In the genomic region with DNA sequence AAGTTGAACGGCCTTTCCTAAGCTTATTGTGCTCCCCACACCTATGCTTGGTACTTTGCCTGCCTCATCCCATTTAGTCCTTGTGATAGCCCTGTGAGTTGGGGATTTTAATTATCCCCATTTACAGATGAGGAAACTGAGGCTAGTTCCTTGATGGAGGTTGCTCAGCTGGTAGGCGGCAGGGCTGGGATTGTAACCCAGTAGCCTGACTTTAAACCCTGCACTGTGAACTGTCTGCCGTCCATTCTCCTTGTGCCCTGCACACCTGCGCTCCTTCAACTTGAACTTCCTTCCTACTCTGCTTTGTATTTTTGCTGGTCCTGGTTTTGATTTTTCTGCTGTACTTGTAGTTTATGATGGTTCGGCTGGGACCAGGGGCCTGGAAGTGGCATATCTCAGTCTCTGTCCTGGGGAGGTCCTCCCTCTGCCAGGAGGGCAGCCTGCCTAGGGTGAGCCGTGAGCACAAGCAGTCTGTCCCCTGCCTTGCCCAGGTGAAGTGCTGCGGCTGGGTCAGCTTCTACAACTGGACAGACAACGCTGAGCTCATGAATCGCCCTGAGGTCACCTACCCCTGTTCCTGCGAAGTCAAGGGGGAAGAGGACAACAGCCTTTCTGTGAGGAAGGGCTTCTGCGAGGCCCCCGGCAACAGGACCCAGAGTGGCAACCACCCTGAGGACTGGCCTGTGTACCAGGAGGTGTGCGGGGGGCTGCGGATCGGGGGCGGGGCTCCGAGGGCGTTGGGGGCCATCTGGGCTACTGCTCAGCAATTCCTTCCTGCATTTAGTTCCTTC, we compare ENCODE assay signal across 24 cellular contexts. TPM values are rescaled to one million over a fixed set of nuclear protein-coding genes. Genes with fewer than 3 reads are reported as not detected.
A peak's percentile ranks its signal among the peaks of the same experiment; 100 is the strongest.
DNase-seq lines count a peak whose midpoint lies in the region; ATAC-seq and TF ChIP-seq lines count a peak whose summit lies in the region.
"Had no signal": no experiment of that assay in that cellular context is flagged by ENCODE, and none has a peak within 500 bp of the region (broad histone marks: within the 10 kb centered on the region; RNA-seq: fewer than 3 reads in every experiment).

No MANE protein-coding gene starts in this region.

- TF ChIP-seq CTCF in Peyer's patch (IDR thresholded peaks at IDR 0.05) = no peak
- TF ChIP-seq CTCF in endodermal cell (conservative IDR thresholded peaks at IDR 0.05) = no peak
- TF ChIP-seq CTCF in prostate gland (IDR thresholded peaks at IDR 0.05) = no peak

- H3K27ac ChIP-seq in Peyer's patch = no peak overlapping the region
- H3K27ac ChIP-seq in endodermal cell (ENCODE audit: low read depth, low read length) = no peak overlapping the region
- no peak overlapping the region for H3K27ac ChIP-seq in prostate gland
- H3K27ac ChIP-seq: BLaER1, parathyroid adenoma, RWPE1, skin epidermis, tibial nerve had no signal

- TF ChIP-seq POLR2A in Peyer's patch (IDR thresholded peaks at IDR 0.05) = no peak
- TF ChIP-seq POLR2A in prostate gland (IDR thresholded peaks at IDR 0.05) = no peak

- peaks cover 0 to 15% (median 4%) of the 10 kb centered on the region in 4 donors for H3K4me1 ChIP-seq in Peyer's patch
- no peaks in the 10 kb centered on the region for H3K4me1 ChIP-seq in endodermal cell (ENCODE audit: control insufficient read depth, insufficient read depth, low read length)
- H3K4me1 ChIP-seq in prostate gland (replicated peaks) = no peaks in the 10 kb centered on the region
- H3K4me1 ChIP-seq: parathyroid adenoma had no signal

- no peaks in the 10 kb centered on the region for H3K9me3 Mint-ChIP-seq in endodermal cell
- H3K9me3 Mint-ChIP-seq: activated CD8-positive, alpha-beta T cell treated with anti-CD3 and anti-CD28 coated beads for 36 hours; activated T-helper 1 cell treated with anti-CD3 and anti-CD28 coated beads, Interleukin-12 subunit alpha, Interleukin-12 subunit beta, Interleukin-2, Interleukin-4 antibody, amounts not matched to agents 30 ng/mL and 10 ng/mL and 1 ng/mL, durations not matched to agents 14 hours and 24 hours and 36 hours; HFFc6; mesothelial cell of epicardium; naive thymus-derived CD8-positive, alpha-beta T cell; stimulated activated naive CD8-positive, alpha-beta T cell treated with anti-CD3 and anti-CD28 coated beads, Interleukin-15, amount 100 ng/mL, for 72 hours had no signal

- H3K36me3 Mint-ChIP-seq in endodermal cell (ENCODE audit: low read depth) = no peaks in the 10 kb centered on the region
- H3K36me3 Mint-ChIP-seq: mesothelial cell of epicardium had no signal

- no peaks in the 10 kb centered on the region for H3K9me3 ChIP-seq in Peyer's patch
- no peaks in the 10 kb centered on the region for H3K9me3 ChIP-seq in endodermal cell (ENCODE audit: control insufficient read depth, low read length)
- no peaks in the 10 kb centered on the region for H3K9me3 ChIP-seq in prostate gland
- H3K9me3 ChIP-seq: BLaER1, tibial nerve had no signal

- peaks cover 0 to 22% (median 0%) of the 10 kb centered on the region in 3 donors for H3K36me3 ChIP-seq in Peyer's patch
- H3K36me3 ChIP-seq in endodermal cell (ENCODE audit: control insufficient read depth, insufficient read depth, low read length) = no peaks in the 10 kb centered on the region
- no peaks in the 10 kb centered on the region for H3K36me3 ChIP-seq in prostate gland
- H3K36me3 ChIP-seq: BLaER1 had no signal

- H3K4me1 Mint-ChIP-seq in endodermal cell = no peaks in the 10 kb centered on the region

- no peak overlapping the region for H3K4me3 Mint-ChIP-seq in endodermal cell
- H3K4me3 Mint-ChIP-seq: activated CD8-positive, alpha-beta T cell treated with anti-CD3 and anti-CD28 coated beads for 36 hours; activated T-helper 1 cell treated with anti-CD3 and anti-CD28 coated beads, Interleukin-12 subunit alpha, Interleukin-12 subunit beta, Interleukin-2, Interleukin-4 antibody, amounts not matched to agents 30 ng/mL and 10 ng/mL and 1 ng/mL, durations not matched to agents 14 hours and 24 hours and 36 hours; HFFc6; mesothelial cell of epicardium; naive thymus-derived CD8-positive, alpha-beta T cell; stimulated activated naive CD8-positive, alpha-beta T cell treated with anti-CD3 and anti-CD28 coated beads, Interleukin-15, amount 100 ng/mL, for 72 hours had no signal

- no peak overlapping the region for H3K9ac ChIP-seq in endodermal cell (ENCODE audit: extremely low read depth, low read length, poor library complexity, severe bottlenecking)
- H3K9ac ChIP-seq: BLaER1, parathyroid adenoma had no signal

- H3K27me3 ChIP-seq in Peyer's patch (no peaks in the 10 kb centered on the region), endodermal cell (ENCODE audit: control insufficient read depth, insufficient read depth, low read length, poor library complexity, severe bottlenecking) (peaks cover 11% of the 10 kb centered on the region), prostate gland (replicated peaks; ENCODE audit: insufficient read depth) (no peaks in the 10 kb centered on the region)
- H3K27me3 ChIP-seq: BLaER1, tibial nerve had no signal

- no peak overlapping the region for H3K4me3 ChIP-seq in Peyer's patch
- no peak overlapping the region for H3K4me3 ChIP-seq in endodermal cell (ENCODE audit: low read length)
- H3K4me3 ChIP-seq in prostate gland = no peak overlapping the region
- H3K4me3 ChIP-seq: BLaER1, skin epidermis, tibial nerve had no signal

- no peak overlapping the region for H3K27ac Mint-ChIP-seq in endodermal cell
- H3K27ac Mint-ChIP-seq: activated CD8-positive, alpha-beta T cell treated with anti-CD3 and anti-CD28 coated beads for 36 hours; activated T-helper 1 cell treated with anti-CD3 and anti-CD28 coated beads, Interleukin-12 subunit alpha, Interleukin-12 subunit beta, Interleukin-2, Interleukin-4 antibody, amounts not matched to agents 30 ng/mL and 10 ng/mL and 1 ng/mL, durations not matched to agents 14 hours and 24 hours and 36 hours; HFFc6; mesothelial cell of epicardium had no signal

- ATAC-seq in HG03469 (IDR thresholded peaks at IDR 0.05; ENCODE audit: unreplicated experiment) = no peak
- ATAC-seq: activated CD8-positive, alpha-beta T cell treated with anti-CD3 and anti-CD28 coated beads for 36 hours; stimulated activated naive CD8-positive, alpha-beta T cell treated with anti-CD3 and anti-CD28 coated beads, Interleukin-15, amount 100 ng/mL, for 72 hours had no signal

- 88 to 91% methylated on average over 15 to 18 of the region's 18 CpGs for WGBS in endodermal cell (ENCODE audit: insufficient coverage in 1 of 2, insufficient read length in 1 of 2), 2 experiments
- WGBS in prostate gland = 92% methylated on average over 18 of the region's 18 CpGs

- DNase-seq in activated effector memory CD4-positive, alpha-beta T cell treated with anti-CD3 and anti-CD28 coated beads, Interleukin-2, amount 50 U/mL, for 16 hours = peak; percentile 55
- no peak for DNase-seq in activated effector memory CD4-positive, alpha-beta T cell treated with Interleukin-2 at 50 U/mL for 16 hours
- DNase-seq in Peyer's patch = peak; percentile 12 to 44 (median 37)
- DNase-seq in endodermal cell = peak; percentile 42
- peak; percentile 7 for DNase-seq in stimulated activated CD8-positive, alpha-beta memory T cell treated with anti-CD3 and anti-CD28 coated beads, Interleukin-4, amount 100 ng/mL, for 48 hours
- DNase-seq in NCI-H526 (lab: John Stamatoyannopoulos, UW) = no peak
- DNase-seq in prostate gland (ENCODE audit: low spot score) = no peak
- DNase-seq: ACHN; activated CD8-positive, alpha-beta T cell treated with anti-CD3 and anti-CD28 coated beads for 36 hours; HFFc6; naive thymus-derived CD8-positive, alpha-beta T cell; NCI-H1092; NCI-H187 treated with DMSO at 0.1 percent for 48 hours; stimulated activated CD4-positive, alpha-beta T cell treated with anti-CD3 and anti-CD28 coated beads, Interleukin-4, amount 100 ng/mL, for 1 hour; T-helper 9 cell had no signal

- intact Hi-C loops in prostate gland (cut with DNase I) = no loop called here

- peaks cover 15% of the 10 kb centered on the region for H3K27me3 Mint-ChIP-seq in endodermal cell (ENCODE audit: insufficient read depth)
- H3K27me3 Mint-ChIP-seq: activated CD8-positive, alpha-beta T cell treated with anti-CD3 and anti-CD28 coated beads for 36 hours; naive thymus-derived CD8-positive, alpha-beta T cell; stimulated activated naive CD8-positive, alpha-beta T cell treated with anti-CD3 and anti-CD28 coated beads, Interleukin-15, amount 100 ng/mL, for 72 hours had no signal

RNA-seq across cellular contexts. Expression of a gene that starts 52.4 kb away (rescaled TPM):
- total RNA-seq in Peyer's patch (100 to 1,000 TPM in 1 of 4 donors, 10 to 100 TPM in 3; 40.4 to 140 (median 78.4) TPM), endodermal cell (1 to 10 TPM; 1.7 to 3.0 TPM), prostate gland (10 to 100 TPM; 35.1 to 54.6 TPM)
- 19.6 TPM for polyA plus RNA-seq in endodermal cell (2013, experiment 1 of 2)
- polyA plus RNA-seq in endodermal cell (2013, experiment 2 of 2) = 12.6 TPM

Comparison
In these comparisons a context has a peak if more than half of its experiments do, and no peak if none do; other contexts are left out.
1. DNase-seq: peak in activated effector memory CD4-positive, alpha-beta T cell treated with anti-CD3 and anti-CD28 coated beads, Interleukin-2, amount 50 U/mL, for 16 hours (single experiment), Peyer's patch (3 of 3), endodermal cell (single experiment) and stimulated activated CD8-positive, alpha-beta memory T cell treated with anti-CD3 and anti-CD28 coated beads, Interleukin-4, amount 100 ng/mL, for 48 hours (single experiment); none in activated effector memory CD4-positive, alpha-beta T cell treated with Interleukin-2 at 50 U/mL for 16 hours (single experiment), NCI-H526 (0 of 2) and prostate gland (single experiment).
2. RNA of a gene that starts 52.4 kb away (total RNA-seq): 40.4 to 140 TPM in Peyer's patch and 35.1 to 54.6 TPM in prostate gland; 1.7 to 3.0 TPM in endodermal cell; every median in the first group is over 4 times any median in the second.